In the genomic region with DNA sequence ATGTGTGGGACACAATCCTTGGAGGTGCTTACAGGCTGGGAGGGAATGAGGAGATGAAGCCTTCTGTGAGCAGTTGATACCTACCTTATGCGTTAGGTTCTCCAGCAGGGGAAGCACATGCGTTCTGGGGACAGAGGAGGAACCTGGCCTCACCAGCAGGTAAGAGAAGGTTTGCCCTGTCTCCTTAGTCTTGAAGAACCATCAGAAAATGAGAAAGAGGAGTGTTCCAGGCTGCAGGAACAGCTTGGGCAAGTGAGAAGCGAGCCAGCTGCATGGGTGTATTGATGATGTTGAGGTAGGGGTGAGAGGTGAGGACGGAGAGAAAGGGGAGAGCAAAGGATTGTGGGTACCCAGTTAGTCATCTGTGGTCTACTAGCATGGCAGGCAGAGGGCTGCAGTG, we compare ENCODE assay signal across 25 cellular contexts.
DNase-seq lines count a peak whose midpoint lies in the region; ATAC-seq and TF ChIP-seq lines count a peak whose summit lies in the region.
"Had no signal": no experiment of that assay in that cellular context is flagged by ENCODE, and none has a peak within 500 bp of the region (broad histone marks: within the 10 kb centered on the region; RNA-seq: fewer than 3 reads in every experiment).

No MANE protein-coding gene starts in this region.

- H3K79me1 ChIP-seq in neuronal stem cell (ENCODE audit: low read depth, low read length), result no peaks in the 10 kb centered on the region

- H3K36me3 ChIP-seq in heart left ventricle, result no peaks in the 10 kb centered on the region
- no peaks in the 10 kb centered on the region for H3K36me3 ChIP-seq in neuronal stem cell (replicated peaks in 1 of 2; ENCODE audit: control insufficient read depth in 2 of 2, insufficient read depth in 2 of 2, low read length in 2 of 2)
- H3K36me3 ChIP-seq in PC-9 (ENCODE audit: low read depth), result no peaks in the 10 kb centered on the region
- H3K36me3 ChIP-seq in upper lobe of right lung, result no peaks in the 10 kb centered on the region
- H3K36me3 ChIP-seq: BLaER1 treated with 17β-estradiol and CSF1 and Interleukin-3, amounts not matched to agents 10 nM and 100 nM had no signal

- H4K91ac ChIP-seq in neuronal stem cell (ENCODE audit: low read depth, low read length, poor library complexity), result no peak overlapping the region

- no peak overlapping the region for H3K9ac ChIP-seq in neuronal stem cell (ENCODE audit: low read depth, low read length, poor library complexity)
- H3K9ac ChIP-seq: BLaER1 treated with 17β-estradiol and CSF1 and Interleukin-3, amounts not matched to agents 10 nM and 100 nM; GM23248 had no signal

- no peak overlapping the region for H3K27ac Mint-ChIP-seq in activated naive CD4-positive, alpha-beta T cell treated with anti-CD3 and anti-CD28 coated beads for 36 hours
- H3K27ac Mint-ChIP-seq: CD4-positive, alpha-beta T cell; H9; HFFc6 had no signal

- H3K4me1 ChIP-seq in heart left ventricle (no peaks in the 10 kb centered on the region), neuronal stem cell (ENCODE audit: control insufficient read depth in 2 of 2, insufficient read depth in 1 of 2, low read depth in 1 of 2, low read length in 2 of 2) (no peaks in the 10 kb centered on the region), PC-9 (replicated peaks; ENCODE audit: insufficient read depth) (no peaks in the 10 kb centered on the region), upper lobe of right lung (no peaks in the 10 kb centered on the region)

- no peaks in the 10 kb centered on the region for H4K20me1 ChIP-seq in PC-9 (ENCODE audit: insufficient read depth)
- H4K20me1 ChIP-seq: BLaER1 treated with 17β-estradiol and CSF1 and Interleukin-3, amounts not matched to agents 10 nM and 100 nM had no signal

- no peaks in the 10 kb centered on the region for H3K36me3 Mint-ChIP-seq in activated naive CD4-positive, alpha-beta T cell treated with anti-CD3 and anti-CD28 coated beads for 36 hours (ENCODE audit: low read depth)

- no peaks in the 10 kb centered on the region for H3F3A ChIP-seq in PC-9 (ENCODE audit: insufficient read depth, low read depth)

- H2BK15ac ChIP-seq in neuronal stem cell (ENCODE audit: low read length), result no peak overlapping the region

- WGBS in heart left ventricle, 4 donors, result 77 to 85% (median 79%) methylated on average over 4 of the region's 4 CpGs
- 100% methylated on average over 1 of the region's 4 CpGs; no CpG with 5 or more reads in 1 of the 2 donors for WGBS in neuronal stem cell (ENCODE audit: extremely low coverage in 2 of 2, insufficient read length in 2 of 2, insufficient replicate concordance in 1 of 2), 2 donors

- BruUV-seq in PC-9 (replicated peaks; lab: Mats Ljungman, UMichigan), result no TSS peak

- H3K4me3 ChIP-seq in heart left ventricle (no peak overlapping the region), neuronal stem cell (ENCODE audit: low read length in 2 of 2) (no peak overlapping the region), PC-9 (no peak overlapping the region), upper lobe of right lung (no peak overlapping the region)
- H3K4me3 ChIP-seq: BLaER1 treated with 17β-estradiol and CSF1 and Interleukin-3, amounts not matched to agents 10 nM and 100 nM; GM23248 had no signal

- H3K4me2 ChIP-seq in neuronal stem cell (ENCODE audit: insufficient read depth, low read length, poor library complexity, severe bottlenecking) (no peak overlapping the region), PC-9 (no peak overlapping the region)
- H3K4me2 ChIP-seq: BLaER1 treated with 17β-estradiol and CSF1 and Interleukin-3, amounts not matched to agents 10 nM and 100 nM had no signal

- no peak overlapping the region for H4K8ac ChIP-seq in neuronal stem cell (ENCODE audit: low read depth, low read length)

- intact Hi-C loops in cardiac septum (cut with DNase I), result no loop called here
- intact Hi-C loops in heart left ventricle (cut with DNase I), result no loop called here
- intact Hi-C loops in PC-9 (cut with micrococcal nuclease; ENCODE audit: unreplicated experiment), result no loop called here
- intact Hi-C loops in activated naive CD4-positive, alpha-beta T cell treated with anti-CD3 and anti-CD28 coated beads for 36 hours (cut with micrococcal nuclease), result no loop called here
- intact Hi-C loops in upper lobe of right lung (cut with DNase I), result no loop called here

- POLR2A ChIA-PET in PC-9 (lab: Charles Lee; ENCODE audit: unreplicated experiment), result no interaction called here

- CTCF ChIA-PET in PC-9 (lab: Charles Lee), result no interaction called here
- CTCF ChIA-PET in activated naive CD4-positive, alpha-beta T cell treated with anti-CD3 and anti-CD28 coated beads for 36 hours (lab: Charles Lee), result interaction anchor here (0.6 kb wide), 1 partner anchor 1516 kb away, joined by 6 read pairs; no protein-coding TSS in a partner anchor

- H3K9me3 ChIP-seq in heart left ventricle, result peaks cover 0 to 4% (median 0%) of the 10 kb centered on the region in 12 donors
- no peaks in the 10 kb centered on the region for H3K9me3 ChIP-seq in neuronal stem cell (replicated peaks in 1 of 2; ENCODE audit: control insufficient read depth in 2 of 2, insufficient read depth in 1 of 2, low read depth in 1 of 2, low read length in 2 of 2)
- H3K9me3 ChIP-seq in PC-9 (ENCODE audit: insufficient read depth, low read depth), result no peaks in the 10 kb centered on the region
- H3K9me3 ChIP-seq in upper lobe of right lung, result no peaks in the 10 kb centered on the region

- H3K23ac ChIP-seq in neuronal stem cell (ENCODE audit: low read depth, low read length, poor library complexity), result no peak overlapping the region

- H3K4ac ChIP-seq in neuronal stem cell (ENCODE audit: low read length), result no peak overlapping the region

- no peaks in the 10 kb centered on the region for H3K9me2 ChIP-seq in PC-9 (ENCODE audit: insufficient read depth)

- H3K79me2 ChIP-seq in PC-9 (ENCODE audit: low read depth), result no peaks in the 10 kb centered on the region

- H3K27ac ChIP-seq in heart left ventricle (no peak overlapping the region), neuronal stem cell (replicated peaks; ENCODE audit: low read length) (no peak overlapping the region), PC-9 (no peak overlapping the region), upper lobe of right lung (no peak overlapping the region)
- H3K27ac ChIP-seq: BLaER1 treated with 17β-estradiol and CSF1 and Interleukin-3, amounts not matched to agents 10 nM and 100 nM; GM23248; RWPE1 had no signal

- no peak overlapping the region for H2BK5ac ChIP-seq in neuronal stem cell (ENCODE audit: low read length)

- H3K18ac ChIP-seq in neuronal stem cell (ENCODE audit: low read length), result peak overlapping the region; percentile 28

- H2BK12ac ChIP-seq in neuronal stem cell (ENCODE audit: low read length), result no peak overlapping the region

- H3K4me3 Mint-ChIP-seq in activated naive CD4-positive, alpha-beta T cell treated with anti-CD3 and anti-CD28 coated beads for 36 hours, result no peak overlapping the region
- H3K4me3 Mint-ChIP-seq: CD4-positive, alpha-beta T cell; H9; HFFc6 had no signal

- peaks cover 18% of the 10 kb centered on the region for H3K27me3 Mint-ChIP-seq in activated naive CD4-positive, alpha-beta T cell treated with anti-CD3 and anti-CD28 coated beads for 36 hours (ENCODE audit: low read depth)

- DNase-seq in cardiac septum (ENCODE audit: low spot score) (peak; percentile 53), heart left ventricle (no peak), SW480 (ENCODE audit: low spot score) (peak; percentile 10), neuronal stem cell (ENCODE audit: low spot score) (no peak), PC-9 (no peak), upper lobe of right lung (no peak)
- no peak for DNase-seq in activated naive CD4-positive, alpha-beta T cell treated with anti-CD3 and anti-CD28 coated beads for 36 hours
- DNase-seq: CD4-positive, alpha-beta T cell; GM23248; H9; HFFc6; IMR-90; KG1; NCI-H1048; NCI-H1417 treated with DMSO at 0.1 percent for 48 hours; NCI-H1694 treated with DMSO at 0.1 percent for 48 hours; NCI-H2081 treated with DMSO at 0.1 percent for 48 hours; NCI-H2171; NCI-H226; NCI-H510A; NCI-H69; SHP77 had no signal

- no peaks in the 10 kb centered on the region for H3K4me1 Mint-ChIP-seq in activated naive CD4-positive, alpha-beta T cell treated with anti-CD3 and anti-CD28 coated beads for 36 hours (ENCODE audit: low read depth)

- TF ChIP-seq CTCF in heart left ventricle (IDR thresholded peaks at IDR 0.05) (no peak), PC-9 (conservative IDR thresholded peaks at IDR 0.05) (no peak), upper lobe of right lung (IDR thresholded peaks at IDR 0.05) (no peak)

- H3K27me3 ChIP-seq in heart left ventricle (peaks cover 0 to 32% (median 0%) of the 10 kb centered on the region in 9 donors), neuronal stem cell (ENCODE audit: control insufficient read depth in 3 of 3, insufficient read depth in 3 of 3, low read depth in 1 of 3, low read length in 3 of 3) (peaks cover 0 to 12% (median 0%) of the 10 kb centered on the region in 3 experiments), PC-9 (ENCODE audit: insufficient read depth, low read depth) (peaks cover 80% of the 10 kb centered on the region), upper lobe of right lung (peaks cover 9% of the 10 kb centered on the region)
- H3K27me3 ChIP-seq: BLaER1 treated with 17β-estradiol and CSF1 and Interleukin-3, amounts not matched to agents 10 nM and 100 nM had no signal

- H2AK5ac ChIP-seq in neuronal stem cell (ENCODE audit: low read depth, low read length), result no peak overlapping the region

- no peak for TF ChIP-seq POLR2A in heart left ventricle (IDR thresholded peaks at IDR 0.05)

- no peak overlapping the region for H2AFZ ChIP-seq in neuronal stem cell (ENCODE audit: low read length)
- H2AFZ ChIP-seq in PC-9, result no peak overlapping the region
- H2AFZ ChIP-seq: GM23248 had no signal

- H3K9me3 Mint-ChIP-seq in activated naive CD4-positive, alpha-beta T cell treated with anti-CD3 and anti-CD28 coated beads for 36 hours, result peaks cover under 1% of the 10 kb centered on the region
- H3K9me3 Mint-ChIP-seq: CD4-positive, alpha-beta T cell; H9; HFFc6 had no signal

- no peak overlapping the region for H2BK120ac ChIP-seq in neuronal stem cell (ENCODE audit: low read depth, low read length)

- ATAC-seq in heart left ventricle (no peak), upper lobe of right lung (no peak)
- ATAC-seq: Panc1 had no signal

- no peak overlapping the region for H3K14ac ChIP-seq in neuronal stem cell (ENCODE audit: low read length)

Comparison
In these comparisons a context has a peak if more than half of its experiments do, and no peak if none do; other contexts are left out.
1. DNase-seq: peak in cardiac septum (single experiment) and SW480 (single experiment); none in heart left ventricle (0 of 5), neuronal stem cell (single experiment), PC-9 (0 of 2), activated naive CD4-positive, alpha-beta T cell treated with anti-CD3 and anti-CD28 coated beads for 36 hours (single experiment) and upper lobe of right lung (single experiment).